In the genomic region with DNA sequence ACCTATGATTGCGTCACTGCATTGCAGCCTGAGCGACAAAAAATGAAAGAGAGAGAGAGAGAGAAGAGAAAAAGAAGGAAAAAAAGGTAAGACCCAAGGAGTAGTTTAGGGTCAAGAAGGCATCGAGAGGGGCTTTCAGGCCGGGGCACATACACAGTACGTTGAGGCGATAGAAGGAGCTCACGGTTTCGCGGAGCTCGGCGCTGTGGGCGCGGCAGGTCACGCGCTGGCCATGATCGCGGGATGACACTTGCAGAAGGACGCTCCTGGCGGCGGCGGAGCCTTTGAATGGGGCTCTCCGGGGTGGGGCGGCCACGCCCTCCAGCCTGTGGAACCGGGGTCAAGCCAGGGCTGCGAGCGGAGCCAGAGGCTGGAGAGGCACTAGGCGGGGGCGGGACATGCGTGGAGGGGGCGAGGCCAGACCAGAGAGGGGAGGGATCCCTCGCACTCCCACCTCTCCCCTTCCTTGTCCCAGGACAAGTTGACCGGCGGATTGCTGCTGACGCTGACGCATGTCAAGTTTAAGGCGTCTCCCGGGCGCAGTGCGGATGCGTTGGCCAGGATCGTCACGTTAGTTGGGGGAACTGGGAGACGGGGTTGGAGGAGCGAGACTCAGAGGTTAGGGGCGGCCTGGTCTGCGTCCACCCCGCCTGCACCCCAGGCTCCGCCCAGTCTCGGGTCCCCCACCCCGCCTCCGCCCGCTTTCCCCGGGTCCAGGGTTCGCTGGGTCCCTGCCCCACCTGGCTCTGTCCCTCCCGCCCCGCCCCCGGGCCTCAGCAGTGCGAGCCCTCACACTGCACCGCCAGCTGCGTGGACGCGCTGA, we compare ENCODE assay signal across 6 cellular contexts. TPM values are rescaled to one million over a fixed set of nuclear protein-coding genes. Genes with fewer than 3 reads are reported as not detected.
DNase-seq lines count a peak whose midpoint lies in the region; ATAC-seq and TF ChIP-seq lines count a peak whose summit lies in the region.

No MANE protein-coding gene starts in this region.

- H3K9ac ChIP-seq in MM.1S (ENCODE audit: low read length), result no peak overlapping the region

- TF ChIP-seq CTCF in HEK293 (tag by site-specific recombination; IDR thresholded peaks at IDR 0.05) (peak; percentile 36), natural killer cell (IDR thresholded peaks at IDR 0.05) (no peak), MM.1S (IDR thresholded peaks at IDR 0.05; ENCODE audit: low read length) (no peak)

- CTCF ChIA-PET in HEK293 (lab: Yijun Ruan, JAX), result interaction anchor here (0.5 to 1.3 kb wide), 12 partner anchors 9 to 936 kb away, joined by 3 to 6 read pairs (median 4); partner anchors contain the start of gene WDR62

- H3K27ac ChIP-seq in HEK293 (ENCODE audit: extremely low read depth, low read depth, low read length) (no peak overlapping the region), MM.1S (ENCODE audit: low read length) (no peak overlapping the region)

- H4K20me1 ChIP-seq in MM.1S (ENCODE audit: insufficient read depth, low read length), result no peaks in the 10 kb centered on the region

- no peak for DNase-seq in activated naive CD8-positive, alpha-beta T cell treated with anti-CD3 and anti-CD28 coated beads, Interleukin-2, amount 10 ng/mL, durations not matched to agents 7 days and 5 days
- no peak for DNase-seq in natural killer cell
- DNase-seq in NCI-H2081 (lab: John Stamatoyannopoulos, UW), result no peak
- DNase-seq in globus pallidus (ENCODE audit: low spot score), result no peak
- DNase-seq in MM.1S, result no peak

- peaks cover 8% of the 10 kb centered on the region for H3K4me1 Mint-ChIP-seq in activated naive CD8-positive, alpha-beta T cell treated with anti-CD3 and anti-CD28 coated beads, Interleukin-2, amount 10 ng/mL, durations not matched to agents 7 days and 5 days
- peaks cover 18 to 19% of the 10 kb centered on the region in 2 donors for H3K4me1 Mint-ChIP-seq in natural killer cell

- H3K4me1 ChIP-seq in HEK293 (ENCODE audit: control insufficient read depth, insufficient read depth, low read length) (peaks cover 19% of the 10 kb centered on the region), MM.1S (ENCODE audit: low read length) (no peaks in the 10 kb centered on the region)

- H3K4me2 ChIP-seq in MM.1S (ENCODE audit: low read depth, low read length), result no peak overlapping the region

- H3K4me3 Mint-ChIP-seq in activated naive CD8-positive, alpha-beta T cell treated with anti-CD3 and anti-CD28 coated beads, Interleukin-2, amount 10 ng/mL, durations not matched to agents 7 days and 5 days, result peak overlapping the region; percentile 71
- H3K4me3 Mint-ChIP-seq in natural killer cell, result peak overlapping the region; percentile 62

- H3K79me2 ChIP-seq in MM.1S (ENCODE audit: low read length), result no peaks in the 10 kb centered on the region

- H3K27ac Mint-ChIP-seq in activated naive CD8-positive, alpha-beta T cell treated with anti-CD3 and anti-CD28 coated beads, Interleukin-2, amount 10 ng/mL, durations not matched to agents 7 days and 5 days, result no peak overlapping the region
- H3K27ac Mint-ChIP-seq in natural killer cell, result no peak overlapping the region

- H2AFZ ChIP-seq in MM.1S (ENCODE audit: low read length), result no peak overlapping the region

- H3F3A ChIP-seq in MM.1S (ENCODE audit: insufficient read depth, low read length), result no peaks in the 10 kb centered on the region

- POLR2A ChIA-PET in HEK293 (lab: Yijun Ruan, JAX), result interaction anchor here (0.5 to 1.2 kb wide), 7 partner anchors 10 to 105 kb away, joined by 3 read pairs; partner anchors contain the start of genes LIN37, PSENEN and U2AF1L4
- POLR2A ChIA-PET in activated naive CD8-positive, alpha-beta T cell treated with anti-CD3 and anti-CD28 coated beads, Interleukin-2, amount 10 ng/mL, durations not matched to agents 7 days and 5 days (lab: Charles Lee), result no interaction called here

- intact Hi-C loops in natural killer cell (cut with micrococcal nuclease), result no loop called here

- no peaks in the 10 kb centered on the region for H3K36me3 Mint-ChIP-seq in activated naive CD8-positive, alpha-beta T cell treated with anti-CD3 and anti-CD28 coated beads, Interleukin-2, amount 10 ng/mL, durations not matched to agents 7 days and 5 days
- peaks cover 13% of the 10 kb centered on the region for H3K36me3 Mint-ChIP-seq in natural killer cell

- H3K9me3 ChIP-seq in HEK293 (ENCODE audit: control insufficient read depth, insufficient read depth, low read depth, low read length), result no peaks in the 10 kb centered on the region; the same call in 1 of the 2 replicates
- H3K9me3 ChIP-seq in MM.1S (replicated peaks; ENCODE audit: insufficient read depth, low read length), result no peaks in the 10 kb centered on the region

- H3K9me3 Mint-ChIP-seq in activated naive CD8-positive, alpha-beta T cell treated with anti-CD3 and anti-CD28 coated beads, Interleukin-2, amount 10 ng/mL, durations not matched to agents 7 days and 5 days, result peaks cover 4% of the 10 kb centered on the region
- H3K9me3 Mint-ChIP-seq in natural killer cell, result peaks cover 0 to 6% of the 10 kb centered on the region in 2 donors

- peaks cover 91% of the 10 kb centered on the region for H3K27me3 ChIP-seq in MM.1S (replicated peaks; ENCODE audit: insufficient read depth, low read length)

- ATAC-seq in activated naive CD8-positive, alpha-beta T cell treated with anti-CD3 and anti-CD28 coated beads, Interleukin-2, amount 10 ng/mL, durations not matched to agents 7 days and 5 days (ENCODE audit: low read depth), result peak; percentile 40
- ATAC-seq in natural killer cell, result peak in 2 of 3 donors; percentile 39 to 40

- no peaks in the 10 kb centered on the region for H3K9me2 ChIP-seq in MM.1S (replicated peaks; ENCODE audit: insufficient read depth, low read length)

- H3K4me3 ChIP-seq in HEK293 (ENCODE audit: low read depth, low read length) (peak overlapping the region; percentile 31), MM.1S (ENCODE audit: low read length) (no peak overlapping the region)

- H3K36me3 ChIP-seq in HEK293 (ENCODE audit: control insufficient read depth in 2 of 2, insufficient read depth in 1 of 2, low read length in 2 of 2) (no peaks in the 10 kb centered on the region), MM.1S (replicated peaks; ENCODE audit: insufficient read depth, low read length) (no peaks in the 10 kb centered on the region)

- peaks cover 63% of the 10 kb centered on the region for H3K27me3 Mint-ChIP-seq in activated naive CD8-positive, alpha-beta T cell treated with anti-CD3 and anti-CD28 coated beads, Interleukin-2, amount 10 ng/mL, durations not matched to agents 7 days and 5 days
- peaks cover 37 to 50% of the 10 kb centered on the region in 2 donors for H3K27me3 Mint-ChIP-seq in natural killer cell (ENCODE audit: low read depth in 2 of 2)

TF ChIP-seq in HEK293, 187 proteins besides CTCF, POLR2A, EP300 and RAD21 (continues in another document):
- TF ChIP-seq KLF9 (tag by site-specific recombination; IDR thresholded peaks at IDR 0.05; ENCODE audit: low read depth), result peak; percentile 98
- no peak; the same call in 1 of the 2 replicates for TF ChIP-seq ZNF24 (tag by site-specific recombination; IDR thresholded peaks at IDR 0.05)
- no peak for TF ChIP-seq ZFP41 (tag by site-specific recombination; IDR thresholded peaks at IDR 0.05; ENCODE audit: borderline replicate concordance)
- peak; percentile 44; the same call in 1 of the 2 replicates for TF ChIP-seq BCL11A (tag by site-specific recombination; IDR thresholded peaks at IDR 0.05; ENCODE audit: low read depth)
- TF ChIP-seq ZNF704 (tag by site-specific recombination; IDR thresholded peaks at IDR 0.05), result no peak
- TF ChIP-seq ZNF501 (tag by site-specific recombination; IDR thresholded peaks at IDR 0.05), result peak; percentile 54; the same call in 1 of the 2 replicates
- no peak for TF ChIP-seq ZBTB21 (tag by site-specific recombination; IDR thresholded peaks at IDR 0.05)
- TF ChIP-seq ZNF16 (tag by site-specific recombination; IDR thresholded peaks at IDR 0.05; ENCODE audit: low read depth), result no peak; the same call in 1 of the 2 replicates
- TF ChIP-seq GLIS1 (tag by site-specific recombination; IDR thresholded peaks at IDR 0.05), result peak; percentile 45
- no peak for TF ChIP-seq ZSCAN16 (tag by site-specific recombination; IDR thresholded peaks at IDR 0.05)
- no peak; the same call in 1 of the 2 replicates for TF ChIP-seq ZNF521 (tag by site-specific recombination; IDR thresholded peaks at IDR 0.05)
- no peak for TF ChIP-seq ZNF239 (tag by site-specific recombination; IDR thresholded peaks at IDR 0.05)
- TF ChIP-seq ZNF132 (tag by site-specific recombination; IDR thresholded peaks at IDR 0.05; ENCODE audit: borderline replicate concordance), result no peak
- TF ChIP-seq ZNF23 (tag by site-specific recombination; IDR thresholded peaks at IDR 0.05; ENCODE audit: borderline replicate concordance), result no peak

RNA-seq across cellular contexts. Expression of gene NPHS1, which starts 6.9 kb away (rescaled TPM):
- total RNA-seq in activated naive CD8-positive, alpha-beta T cell treated with anti-CD3 and anti-CD28 coated beads, Interleukin-2, amount 10 ng/mL, durations not matched to agents 7 days and 5 days, result under 1 TPM in 1 of 2 experiments, not detected in 1; 0.40 TPM
- under 1 TPM in 1 of 3 donors, not detected in 2; 0.93 TPM for total RNA-seq in natural killer cell

RNA-seq across cellular contexts. Expression of gene KIRREL2, which starts 11.3 kb away (rescaled TPM):
- total RNA-seq in activated naive CD8-positive, alpha-beta T cell treated with anti-CD3 and anti-CD28 coated beads, Interleukin-2, amount 10 ng/mL, durations not matched to agents 7 days and 5 days, result 1 to 10 TPM; 2.9 to 3.0 TPM
- total RNA-seq in natural killer cell, result under 1 TPM in 1 of 3 donors, not detected in 2; 0.27 TPM

RNA-seq across cellular contexts. Expression of gene APLP1, which starts 22.9 kb away (rescaled TPM):
- 1 to 10 TPM; 1.2 to 1.4 TPM for total RNA-seq in activated naive CD8-positive, alpha-beta T cell treated with anti-CD3 and anti-CD28 coated beads, Interleukin-2, amount 10 ng/mL, durations not matched to agents 7 days and 5 days
- total RNA-seq in natural killer cell, result not detected

RNA-seq across cellular contexts. Expression of gene PRODH2, which starts 32.8 kb away (rescaled TPM):
- not detected for total RNA-seq in activated naive CD8-positive, alpha-beta T cell treated with anti-CD3 and anti-CD28 coated beads, Interleukin-2, amount 10 ng/mL, durations not matched to agents 7 days and 5 days
- total RNA-seq in natural killer cell, result not detected

RNA-seq across cellular contexts. Expression of gene NFKBID, which starts 54.9 kb away (rescaled TPM):
- total RNA-seq in activated naive CD8-positive, alpha-beta T cell treated with anti-CD3 and anti-CD28 coated beads, Interleukin-2, amount 10 ng/mL, durations not matched to agents 7 days and 5 days, result 10 to 100 TPM; 40.7 to 48.7 TPM
- total RNA-seq in natural killer cell, result 100 to 1,000 TPM in 2 of 3 donors, 10 to 100 TPM in 1; 90.1 to 220 (median 101) TPM
